23 cellular contexts compared by ENCODE assay signal in genomic region chr12:70332236-70332635, GRCh38.
"Had no signal": no experiment of that assay in that cellular context is flagged by ENCODE, and none has a peak within 500 bp of the region (broad histone marks: within the 10 kb centered on the region; RNA-seq: fewer than 3 reads in every experiment).

No MANE protein-coding gene starts in this region.

- ATAC-seq: activated T-cell treated with anti-CD3 and anti-CD28 coated beads, Interleukin-2, amount 50 U/mL, for 4 hours; esophagus mucosa; left ventricle myocardium superior; natural killer cell treated with Interleukin-12 subunit alpha and Interleukin-12 subunit beta and Interleukin-15 and Interleukin-18, amount 100 ng/mL, for 72 hours; right cardiac atrium had no signal

- H3K27ac ChIP-seq: hepatocyte, prostate gland, transverse colon had no signal

- DNase-seq: activated B cell treated with CpG ODN at 0.5 μM for 24 hours; activated CD4-positive, alpha-beta T cell treated with anti-CD3 and anti-CD28 coated beads for 4 hours; activated CD4-positive, alpha-beta T cell treated with anti-CD3 and anti-CD28 coated beads, Interleukin-2, amount 50 U/mL, for 48 hours; activated CD8-positive, alpha-beta memory T cell treated with anti-CD3 and anti-CD28 coated beads, Interleukin-2, amount 50 U/mL, for 48 hours; activated naive CD4-positive, alpha-beta T cell treated with Interleukin-2 at 50 U/mL for 16 hours; activated naive CD8-positive, alpha-beta T cell treated with anti-CD3 and anti-CD28 coated beads, Interleukin-2, amount 10 ng/mL, durations not matched to agents 7 days and 5 days; activated T-cell treated with anti-CD3 and anti-CD28 coated beads, Interleukin-2, amount 50 U/mL, for 4 hours; amniotic stem cell; caudate nucleus; dermis blood vessel endothelial cell; effector CD8-positive, alpha-beta T cell; glutamatergic neuron; immature natural killer cell; left ventricle myocardium superior; right cardiac atrium; stimulated activated CD4-positive, alpha-beta T cell treated with anti-CD3 and anti-CD28 coated beads, Interleukin-1b, Interleukin-23, amount 100 ng/mL, for 48 hours; T1000; transverse colon had no signal

- H3K4me3 Mint-ChIP-seq: activated B cell treated with CpG ODN at 0.5 μM for 24 hours; activated naive CD8-positive, alpha-beta T cell treated with anti-CD3 and anti-CD28 coated beads, Interleukin-2, amount 10 ng/mL, durations not matched to agents 7 days and 5 days; activated T-cell treated with anti-CD3 and anti-CD28 coated beads, Interleukin-2, amount 50 U/mL, for 4 hours; immature natural killer cell; natural killer cell treated with Interleukin-12 subunit alpha and Interleukin-12 subunit beta and Interleukin-15 and Interleukin-18, amount 100 ng/mL, for 72 hours had no signal

- H3K9me3 Mint-ChIP-seq: activated B cell treated with CpG ODN at 0.5 μM for 24 hours; activated naive CD8-positive, alpha-beta T cell treated with anti-CD3 and anti-CD28 coated beads, Interleukin-2, amount 10 ng/mL, durations not matched to agents 7 days and 5 days; activated T-cell treated with anti-CD3 and anti-CD28 coated beads, Interleukin-2, amount 50 U/mL, for 4 hours; immature natural killer cell; natural killer cell treated with Interleukin-12 subunit alpha and Interleukin-12 subunit beta and Interleukin-15 and Interleukin-18, amount 100 ng/mL, for 72 hours had no signal

- H3K27ac Mint-ChIP-seq: activated B cell treated with CpG ODN at 0.5 μM for 24 hours; activated naive CD8-positive, alpha-beta T cell treated with anti-CD3 and anti-CD28 coated beads, Interleukin-2, amount 10 ng/mL, durations not matched to agents 7 days and 5 days; activated T-helper 2 cell treated with anti-CD3 and anti-CD28 coated beads, Interferon-gamma antibody, Interleukin-2, Interleukin-4, amounts not matched to agents 10 μg/mL and 5 μg/mL and 100 μg/mL, durations not matched to agents 14 hours and 24 hours and 36 hours; natural killer cell treated with Interleukin-12 subunit alpha and Interleukin-12 subunit beta and Interleukin-15 and Interleukin-18, amount 100 ng/mL, for 72 hours had no signal

- H3K9me3 ChIP-seq: prostate gland, transverse colon had no signal

- H3K4me3 ChIP-seq: hepatocyte, prostate gland, transverse colon had no signal

- H2AFZ ChIP-seq: hepatocyte had no signal

- H3K4me1 Mint-ChIP-seq: activated B cell treated with CpG ODN at 0.5 μM for 24 hours had no signal

- H3K27me3 Mint-ChIP-seq: activated B cell treated with CpG ODN at 0.5 μM for 24 hours; activated naive CD8-positive, alpha-beta T cell treated with anti-CD3 and anti-CD28 coated beads, Interleukin-2, amount 10 ng/mL, durations not matched to agents 7 days and 5 days; natural killer cell treated with Interleukin-12 subunit alpha and Interleukin-12 subunit beta and Interleukin-15 and Interleukin-18, amount 100 ng/mL, for 72 hours had no signal

- H3K4me1 ChIP-seq: prostate gland, transverse colon had no signal

- H3K27me3 ChIP-seq: hepatocyte, transverse colon had no signal

- H3K4me2 ChIP-seq: hepatocyte had no signal

- H3K36me3 ChIP-seq: prostate gland had no signal
